ENCODE assay signal across 11 cellular contexts in the genomic region with DNA sequence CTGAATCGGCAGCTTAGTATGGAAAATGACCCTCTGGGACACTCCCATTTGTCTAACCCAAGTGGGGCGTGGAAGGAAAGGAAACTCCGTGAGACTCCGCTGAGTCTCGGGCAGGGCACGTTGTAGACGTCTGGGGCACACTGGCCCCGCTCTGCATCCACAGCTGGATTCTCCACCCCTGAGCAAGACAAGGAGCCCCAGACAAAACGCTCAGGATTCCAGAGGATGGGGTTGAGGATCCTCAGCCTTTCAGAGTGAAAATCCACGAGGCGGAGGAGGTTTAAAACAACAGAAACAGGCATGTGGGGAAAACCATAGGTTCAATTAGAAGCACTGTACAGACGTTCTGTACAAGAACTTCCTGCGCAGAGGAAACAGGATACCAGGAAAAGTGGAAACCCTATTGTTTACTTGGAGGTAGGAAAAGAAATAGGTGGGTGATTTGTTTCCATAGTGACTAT.
A peak's percentile ranks its signal among the peaks of the same experiment; 100 is the strongest.
DNase-seq lines count a peak whose midpoint lies in the region; ATAC-seq, FAIRE-seq and TF ChIP-seq lines count a peak whose summit lies in the region.
"Had no signal": no experiment of that assay in that cellular context is flagged by ENCODE, and none has a peak within 500 bp of the region (broad histone marks: within the 10 kb centered on the region; RNA-seq: fewer than 3 reads in every experiment).

No MANE protein-coding gene starts in this region.

- peak; percentile 38 for DNase-seq in dedifferentiated amniotic fluid mesenchymal stem cell (ENCODE audit: extremely low spot score)
- no peak for DNase-seq in left colon
- DNase-seq in testis = peak; percentile 40
- no peak for DNase-seq in pancreas
- DNase-seq in NCI-H1092 treated with DMSO at 0.1 percent for 48 hours (lab: John Stamatoyannopoulos, UW) = no peak
- DNase-seq: activated naive CD4-positive, alpha-beta T cell treated with anti-CD3 and anti-CD28 coated beads for 36 hours; esophagus squamous epithelium; natural killer cell; NCI-H1436 had no signal

- WGBS in testis, 2 donors = 4% methylated on average over 13 of the region's 13 CpGs
- 33 to 35% methylated on average over 13 of the region's 13 CpGs for WGBS in pancreas, 2 donors

- no peak for FAIRE-seq in pancreas (lab: Jason Lieb, UNC)

- H3K4me1 ChIP-seq in testis = no peaks in the 10 kb centered on the region
- no peaks in the 10 kb centered on the region for H3K4me1 ChIP-seq in pancreas

- H3K4me3 ChIP-seq in testis (peak overlapping the region in 1 of 2 donors; percentile 13), pancreas (no peak overlapping the region)

- no peak for TF ChIP-seq RAD21 in Ishikawa (IDR thresholded peaks at IDR 0.05; ENCODE audit: low read depth)

- ATAC-seq in left colon (peak; percentile 89), pancreas (no peak), GM19351 (IDR thresholded peaks at IDR 0.05; ENCODE audit: unreplicated experiment) (no peak)
- ATAC-seq: natural killer cell had no signal

- H3K27ac ChIP-seq in testis (peak overlapping the region in 1 of 2 donors; percentile 30), pancreas (no peak overlapping the region)

- no peaks in the 10 kb centered on the region for H3K27me3 ChIP-seq in testis
- H3K27me3 ChIP-seq in pancreas = peaks cover 0 to 16% (median 0%) of the 10 kb centered on the region in 4 donors

- intact Hi-C loops in left colon (cut with DNase I, micrococcal nuclease) = loop anchor here in 1 of 2 donors (10.0 kb wide), 1 partner anchor 293 kb away; no protein-coding TSS in a partner anchor
- intact Hi-C loops in testis (cut with DNase I; ENCODE audit: low total_unique reads) = no loop called here
- intact Hi-C loops in pancreas (cut with DNase I) = loop anchor here in 1 of 3 donors (10.0 kb wide), 1 partner anchor 57 kb away; no protein-coding TSS in a partner anchor

- TF ChIP-seq CTCF in testis (IDR thresholded peaks at IDR 0.05) (no peak), pancreas (IDR thresholded peaks at IDR 0.05) (no peak)

- TF ChIP-seq EP300 in Ishikawa (IDR thresholded peaks at IDR 0.05; ENCODE audit: borderline replicate concordance) = no peak

- no peak for TF ChIP-seq POLR2A in testis (IDR thresholded peaks at IDR 0.05)

- H3K36me3 ChIP-seq in testis (ENCODE audit: low read depth, missing control alignments) = no peaks in the 10 kb centered on the region
- no peaks in the 10 kb centered on the region for H3K36me3 ChIP-seq in pancreas
- H3K36me3 ChIP-seq: esophagus squamous epithelium had no signal

- no peaks in the 10 kb centered on the region for H3K9me3 ChIP-seq in testis
- H3K9me3 ChIP-seq in pancreas = no peaks in the 10 kb centered on the region
- H3K9me3 ChIP-seq: esophagus squamous epithelium had no signal

TF ChIP-seq in Ishikawa, 13 proteins besides CTCF, POLR2A, EP300 and RAD21:
- TF ChIP-seq MAX (IDR thresholded peaks at IDR 0.05) = peak; percentile 17; the same call in 1 of the 2 replicates
- TF ChIP-seq REST (IDR thresholded peaks at IDR 0.05; ENCODE audit: low read depth) = no peak

Comparison
In these comparisons a context has a peak if more than half of its experiments do, and no peak if none do; other contexts are left out.
1. DNase-seq: peak in dedifferentiated amniotic fluid mesenchymal stem cell (single experiment) and testis (single experiment); none in left colon (0 of 2), pancreas (0 of 6) and NCI-H1092 treated with DMSO at 0.1 percent for 48 hours (single experiment).